Comparison of ENCODE assay signal across 20 cellular contexts in genomic region chr4:165909947-165910346, GRCh38. TPM values are rescaled to one million over a fixed set of nuclear protein-coding genes. Genes with fewer than 3 reads are reported as not detected.
"Had no signal": no experiment of that assay in that cellular context is flagged by ENCODE, and none has a peak within 500 bp of the region (broad histone marks: within the 10 kb centered on the region; RNA-seq: fewer than 3 reads in every experiment).

No MANE protein-coding gene starts in this region.

- ATAC-seq: activated CD8-positive, alpha-beta memory T cell treated with anti-CD3 and anti-CD28 coated beads, Interleukin-2, amount 10 ng/mL, durations not matched to agents 7 days and 5 days; activated naive CD8-positive, alpha-beta T cell treated with anti-CD3 and anti-CD28 coated beads, Interleukin-2, amount 50 U/mL, for 24 hours; naive thymus-derived CD4-positive, alpha-beta T cell; pancreas had no signal

- H3K9me3 ChIP-seq: heart left ventricle, pancreas, suprapubic skin had no signal

- H3K4me3 ChIP-seq: cardiac muscle cell, heart left ventricle, lung, pancreas, suprapubic skin had no signal

- H3K27ac ChIP-seq: cardiac muscle cell, pancreas, suprapubic skin had no signal

- H3K36me3 ChIP-seq: cardiac muscle cell, heart left ventricle, pancreas, suprapubic skin had no signal

- H3K9me3 Mint-ChIP-seq: activated naive CD4-positive, alpha-beta T cell treated with anti-CD3 and anti-CD28 coated beads for 36 hours; activated T-helper 2 cell treated with anti-CD3 and anti-CD28 coated beads, Interferon-gamma antibody, Interleukin-2, Interleukin-4, amounts not matched to agents 10 μg/mL and 5 μg/mL and 100 μg/mL, durations not matched to agents 14 hours and 24 hours and 36 hours had no signal

- H3K27ac Mint-ChIP-seq: activated CD8-positive, alpha-beta memory T cell treated with anti-CD3 and anti-CD28 coated beads, Interleukin-2, amount 10 ng/mL, durations not matched to agents 7 days and 5 days; activated naive CD4-positive, alpha-beta T cell treated with anti-CD3 and anti-CD28 coated beads for 36 hours; activated naive CD8-positive, alpha-beta T cell treated with anti-CD3 and anti-CD28 coated beads, Interleukin-2, amount 50 U/mL, for 24 hours; activated T-helper 2 cell treated with anti-CD3 and anti-CD28 coated beads, Interferon-gamma antibody, Interleukin-2, Interleukin-4, amounts not matched to agents 10 μg/mL and 5 μg/mL and 100 μg/mL, durations not matched to agents 14 hours and 24 hours and 36 hours; immature natural killer cell; naive thymus-derived CD4-positive, alpha-beta T cell had no signal

- FAIRE-seq: astrocyte, colon, frontal cortex, pancreas had no signal

- H3K36me3 Mint-ChIP-seq: activated CD8-positive, alpha-beta memory T cell treated with anti-CD3 and anti-CD28 coated beads, Interleukin-2, amount 10 ng/mL, durations not matched to agents 7 days and 5 days; immature natural killer cell; naive thymus-derived CD4-positive, alpha-beta T cell had no signal

- H3K4me3 Mint-ChIP-seq: activated CD8-positive, alpha-beta memory T cell treated with anti-CD3 and anti-CD28 coated beads, Interleukin-2, amount 10 ng/mL, durations not matched to agents 7 days and 5 days; activated naive CD4-positive, alpha-beta T cell treated with anti-CD3 and anti-CD28 coated beads for 36 hours; activated naive CD8-positive, alpha-beta T cell treated with anti-CD3 and anti-CD28 coated beads, Interleukin-2, amount 50 U/mL, for 24 hours; immature natural killer cell; naive thymus-derived CD4-positive, alpha-beta T cell had no signal

- DNase-seq: activated CD4-positive, CD25-positive, alpha-beta regulatory T cell treated with anti-CD3 and anti-CD28 coated beads, Interleukin-2, amount 50 U/mL, for 72 hours; activated CD8-positive, alpha-beta memory T cell treated with anti-CD3 and anti-CD28 coated beads, Interleukin-2, amount 10 ng/mL, durations not matched to agents 7 days and 5 days; activated naive CD4-positive, alpha-beta T cell treated with anti-CD3 and anti-CD28 coated beads for 36 hours; activated naive CD8-positive, alpha-beta T cell treated with anti-CD3 and anti-CD28 coated beads, Interleukin-2, amount 50 U/mL, for 24 hours; activated T-cell treated with anti-CD3 and anti-CD28 coated beads, Interleukin-2, amount 50 U/mL, for 1 hour; erythroblast; heart left ventricle; immature natural killer cell; naive thymus-derived CD4-positive, alpha-beta T cell; pancreas; stimulated activated CD4-positive, alpha-beta T cell treated with anti-CD3 and anti-CD28 coated beads, Interleukin-4, amount 100 ng/mL, for 4 hours; stimulated activated CD8-positive, alpha-beta memory T cell treated with anti-CD3 and anti-CD28 coated beads, Interleukin-4, amount 100 ng/mL, for 48 hours; stimulated activated naive CD4-positive, alpha-beta T cell treated with Interleukin-2 at 50 U/mL for 16 hours had no signal

- H3K27me3 ChIP-seq: cardiac muscle cell, heart left ventricle, pancreas, suprapubic skin had no signal

- H3K4me1 ChIP-seq: pancreas, suprapubic skin had no signal

- H3K4me1 Mint-ChIP-seq: activated CD8-positive, alpha-beta memory T cell treated with anti-CD3 and anti-CD28 coated beads, Interleukin-2, amount 10 ng/mL, durations not matched to agents 7 days and 5 days; activated naive CD8-positive, alpha-beta T cell treated with anti-CD3 and anti-CD28 coated beads, Interleukin-2, amount 50 U/mL, for 24 hours; immature natural killer cell; naive thymus-derived CD4-positive, alpha-beta T cell had no signal

- H3K27me3 Mint-ChIP-seq: activated CD8-positive, alpha-beta memory T cell treated with anti-CD3 and anti-CD28 coated beads, Interleukin-2, amount 10 ng/mL, durations not matched to agents 7 days and 5 days; activated naive CD8-positive, alpha-beta T cell treated with anti-CD3 and anti-CD28 coated beads, Interleukin-2, amount 50 U/mL, for 24 hours; naive thymus-derived CD4-positive, alpha-beta T cell had no signal

RNA-seq across cellular contexts. Expression of gene TLL1, which starts 36.9 kb away (rescaled TPM):
- total RNA-seq: activated CD8-positive, alpha-beta memory T cell treated with anti-CD3 and anti-CD28 coated beads, Interleukin-2, amount 10 ng/mL, durations not matched to agents 7 days and 5 days; activated naive CD4-positive, alpha-beta T cell treated with anti-CD3 and anti-CD28 coated beads for 36 hours; activated T-helper 2 cell treated with anti-CD3 and anti-CD28 coated beads, Interferon-gamma antibody, Interleukin-2, Interleukin-4, amounts not matched to agents 10 μg/mL and 5 μg/mL and 100 μg/mL, durations not matched to agents 14 hours and 24 hours and 36 hours; naive thymus-derived CD4-positive, alpha-beta T cell had no signal
- polyA plus RNA-seq: cardiac muscle cell; immature natural killer cell; naive thymus-derived CD4-positive, alpha-beta T cell had no signal
